Comparison of ENCODE assay signal across 16 cellular contexts in the genomic region with DNA sequence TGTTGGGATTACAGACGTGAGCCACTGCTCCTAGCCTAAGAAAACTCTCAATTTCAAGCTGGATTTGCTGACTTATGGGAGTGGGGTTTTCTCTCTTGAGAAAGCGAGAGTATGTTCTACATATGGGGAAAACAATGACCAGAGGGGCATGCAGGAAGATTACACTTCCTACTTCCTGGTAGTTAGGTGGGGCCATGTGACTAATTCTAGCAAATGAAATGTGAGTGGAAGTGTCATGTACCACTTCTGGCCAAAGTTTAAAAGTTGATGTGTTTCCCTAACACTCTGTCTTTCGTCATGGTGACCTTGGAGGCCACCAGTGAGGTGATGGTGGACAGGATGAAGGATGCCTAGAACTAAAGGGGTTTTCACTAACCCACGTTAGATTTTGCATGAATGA. TPM values are rescaled to one million over a fixed set of nuclear protein-coding genes. Genes with fewer than 3 reads are reported as not detected.
"Had no signal": no experiment of that assay in that cellular context is flagged by ENCODE, and none has a peak within 500 bp of the region (broad histone marks: within the 10 kb centered on the region; RNA-seq: fewer than 3 reads in every experiment).

No MANE protein-coding gene starts in this region.

- DNase-seq: effector CD4-positive, alpha-beta T cell; endodermal cell; erythroblast; foreskin keratinocyte; kidney; left cardiac atrium; left ventricle myocardium inferior; lower lobe of right lung; natural killer cell; nucleus accumbens; ovary; small intestine; stimulated activated CD4-positive, alpha-beta T cell treated with anti-CD3 and anti-CD28 coated beads, Interleukin-2, amount 100 ng/mL, for 48 hours; stimulated activated naive CD8-positive, alpha-beta T cell treated with anti-CD3 and anti-CD28 coated beads, Interleukin-15, Interleukin-2, amounts not matched to agents 100 U/mL and 50 U/mL, for 24 hours; thyroid gland had no signal

- ATAC-seq: foreskin keratinocyte; left cardiac atrium; lower lobe of right lung; natural killer cell; stimulated activated naive CD8-positive, alpha-beta T cell treated with anti-CD3 and anti-CD28 coated beads, Interleukin-15, Interleukin-2, amounts not matched to agents 100 U/mL and 50 U/mL, for 24 hours had no signal

RNA-seq across cellular contexts. Expression of gene PARVG, which starts 50.5 kb away (rescaled TPM):
- total RNA-seq: foreskin keratinocyte, myocyte had no signal
